ENCODE assay signal across 14 cellular contexts in genomic region chr13:109494955-109495354, GRCh38.
DNase-seq lines count a peak whose midpoint lies in the region; ATAC-seq and TF ChIP-seq lines count a peak whose summit lies in the region.
"Had no signal": no experiment of that assay in that cellular context is flagged by ENCODE, and none has a peak within 500 bp of the region (broad histone marks: within the 10 kb centered on the region; RNA-seq: fewer than 3 reads in every experiment).

No MANE protein-coding gene starts in this region.

- CTCF ChIA-PET in SK-N-SH (lab: Yijun Ruan, JAX) = interaction anchor here (1.0 kb wide), 1 partner anchor 285 kb away, joined by 3 read pairs; no protein-coding TSS in a partner anchor
- CTCF ChIA-PET in CD4-positive, alpha-beta memory T cell (lab: Charles Lee; ENCODE audit: partially characterized antibody) = no interaction called here

- peaks cover 10% of the 10 kb centered on the region for H3F3A ChIP-seq in SK-N-SH (replicated peaks; ENCODE audit: insufficient read depth)

- DNase-seq in HPDE6-E6E7 (ENCODE audit: extremely low spot score) (peak; percentile 57), SK-N-SH (peak; percentile 72), foreskin fibroblast (peak; percentile 63 to 76), NCI-H2107 (lab: John Stamatoyannopoulos, UW) (no peak), heart right ventricle (no peak), T-helper 1 cell (no peak)
- no peak for DNase-seq in CD4-positive, alpha-beta memory T cell
- DNase-seq: activated CD4-positive, alpha-beta T cell treated with anti-CD3 and anti-CD28 coated beads for 36 hours; endodermal cell; kidney; Right ventricle myocardium superior; thyroid gland had no signal

- H3K27me3 Mint-ChIP-seq in CD4-positive, alpha-beta memory T cell = peaks cover 0 to 2% of the 10 kb centered on the region in 2 donors

- 14% methylated on average over 8 of the region's 8 CpGs for WGBS in SK-N-SH (ENCODE audit: low lambda C conversion rate)
- 58 to 61% methylated on average over 8 of the region's 8 CpGs for WGBS in heart right ventricle, 2 donors

- TF ChIP-seq EP300 in SK-N-SH (IDR thresholded peaks at IDR 0.05; ENCODE audit: borderline replicate concordance in 1 of 2, low read depth in 1 of 2, low read length in 1 of 2) = peak; percentile 6 to 76; a peak in 3 of 4 replicates

- peak overlapping the region; percentile 72 for H3K9ac ChIP-seq in SK-N-SH
- H3K9ac ChIP-seq: neural progenitor cell had no signal

- ATAC-seq in heart right ventricle = no peak
- ATAC-seq: activated CD4-positive, alpha-beta T cell treated with anti-CD3 and anti-CD28 coated beads for 36 hours had no signal

- H3K9me2 ChIP-seq in SK-N-SH = no peaks in the 10 kb centered on the region

- H3K27me3 ChIP-seq in SK-N-SH (ENCODE audit: insufficient read depth) (no peaks in the 10 kb centered on the region), heart right ventricle (peaks cover 0 to 13% (median 0%) of the 10 kb centered on the region in 7 donors)
- H3K27me3 ChIP-seq in CD4-positive, alpha-beta memory T cell (ENCODE audit: insufficient read depth, low read length) = no peaks in the 10 kb centered on the region
- H3K27me3 ChIP-seq: neural progenitor cell, thyroid gland had no signal

- POLR2A ChIA-PET in SK-N-SH (lab: Yijun Ruan, JAX) = no interaction called here
- POLR2A ChIA-PET in CD4-positive, alpha-beta memory T cell (lab: Charles Lee; ENCODE audit: partially characterized antibody) = no interaction called here

- no peak overlapping the region for H3K4me3 Mint-ChIP-seq in CD4-positive, alpha-beta memory T cell
- H3K4me3 Mint-ChIP-seq: activated CD4-positive, alpha-beta T cell treated with anti-CD3 and anti-CD28 coated beads for 36 hours; endodermal cell; neural progenitor cell had no signal

- H4K20me1 ChIP-seq in SK-N-SH (ENCODE audit: insufficient read depth) = no peaks in the 10 kb centered on the region

- no peak overlapping the region for H3K27ac Mint-ChIP-seq in CD4-positive, alpha-beta memory T cell
- H3K27ac Mint-ChIP-seq: activated CD4-positive, alpha-beta T cell treated with anti-CD3 and anti-CD28 coated beads for 36 hours; endodermal cell; neural progenitor cell had no signal

- H3K9me3 ChIP-seq in SK-N-SH (no peaks in the 10 kb centered on the region), heart right ventricle (no peaks in the 10 kb centered on the region)
- no peaks in the 10 kb centered on the region for H3K9me3 ChIP-seq in CD4-positive, alpha-beta memory T cell (ENCODE audit: control insufficient read depth in 1 of 2, low read length in 2 of 2)
- H3K9me3 ChIP-seq: thyroid gland had no signal

- H3K36me3 ChIP-seq in SK-N-SH (replicated peaks in 1 of 2; ENCODE audit: control insufficient read depth in 1 of 2, insufficient read depth in 2 of 2, low read length in 1 of 2) (no peaks in the 10 kb centered on the region), heart right ventricle (no peaks in the 10 kb centered on the region)
- H3K36me3 ChIP-seq in CD4-positive, alpha-beta memory T cell (ENCODE audit: insufficient read depth, low read length) = no peaks in the 10 kb centered on the region
- H3K36me3 ChIP-seq: thyroid gland had no signal

- peak overlapping the region; percentile 45 for H3K27ac ChIP-seq in 22Rv1
- peak overlapping the region; percentile 91 to 94 for H3K27ac ChIP-seq in SK-N-SH (ENCODE audit: low read depth in 2 of 2, low read length in 1 of 2)
- no peak overlapping the region for H3K27ac ChIP-seq in CD4-positive, alpha-beta memory T cell (ENCODE audit: low read depth, low read length)
- H3K27ac ChIP-seq in heart right ventricle = no peak overlapping the region
- H3K27ac ChIP-seq: neural progenitor cell, thyroid gland had no signal

- H3K4me1 ChIP-seq in SK-N-SH (ENCODE audit: control insufficient read depth in 1 of 2, insufficient read depth in 2 of 2, low read depth in 1 of 2, low read length in 1 of 2) (peaks cover 5 to 27% of the 10 kb centered on the region in 2 experiments; a peak in 3 of 4 replicates), heart right ventricle (no peaks in the 10 kb centered on the region)
- no peaks in the 10 kb centered on the region for H3K4me1 ChIP-seq in CD4-positive, alpha-beta memory T cell (ENCODE audit: insufficient read depth, low read length)
- H3K4me1 ChIP-seq: neural progenitor cell, thyroid gland had no signal

- H3K79me2 ChIP-seq in SK-N-SH (ENCODE audit: insufficient read depth) = no peaks in the 10 kb centered on the region

- no peaks in the 10 kb centered on the region for H3K36me3 Mint-ChIP-seq in CD4-positive, alpha-beta memory T cell
- H3K36me3 Mint-ChIP-seq: neural progenitor cell had no signal

- peak overlapping the region; percentile 66; the same call in 1 of the 2 replicates for H2AFZ ChIP-seq in SK-N-SH (ENCODE audit: low read depth)
- H2AFZ ChIP-seq: neural progenitor cell had no signal

- H3K4me2 ChIP-seq in SK-N-SH = peak overlapping the region; percentile 64
- H3K4me2 ChIP-seq: neural progenitor cell had no signal

- intact Hi-C loops in CD4-positive, alpha-beta memory T cell (cut with micrococcal nuclease) = no loop called here
- intact Hi-C loops in heart right ventricle (cut with DNase I) = no loop called here

- no peak for TF ChIP-seq RAD21 in SK-N-SH (IDR thresholded peaks at IDR 0.05; ENCODE audit: low read length)

- no peaks in the 10 kb centered on the region for H3K4me1 Mint-ChIP-seq in CD4-positive, alpha-beta memory T cell
- H3K4me1 Mint-ChIP-seq: activated CD4-positive, alpha-beta T cell treated with anti-CD3 and anti-CD28 coated beads for 36 hours had no signal

- no peak for TF ChIP-seq CTCF in 22Rv1 (IDR thresholded peaks at IDR 0.05)
- TF ChIP-seq CTCF in SK-N-SH (IDR thresholded peaks at IDR 0.05) = no peak
- no peak for TF ChIP-seq CTCF in foreskin fibroblast (IDR thresholded peaks at IDR 0.05; ENCODE audit: low read depth, low read length)
- TF ChIP-seq CTCF in heart right ventricle (IDR thresholded peaks at IDR 0.05) = no peak

- H3K9me3 Mint-ChIP-seq in CD4-positive, alpha-beta memory T cell = no peaks in the 10 kb centered on the region

- H3K4me3 ChIP-seq in SK-N-SH (ENCODE audit: low read depth in 2 of 2, low read length in 1 of 2) (peak overlapping the region; percentile 12 to 21; a peak in 2 of 4 replicates), foreskin fibroblast (ENCODE audit: low read depth in 1 of 2, low read length in 2 of 2) (no peak overlapping the region), heart right ventricle (no peak overlapping the region)
- H3K4me3 ChIP-seq in CD4-positive, alpha-beta memory T cell (ENCODE audit: low read length in 2 of 2) = no peak overlapping the region
- H3K4me3 ChIP-seq: neural progenitor cell, thyroid gland had no signal

TF ChIP-seq in SK-N-SH, 30 proteins besides CTCF, POLR2A, EP300 and RAD21 (continues in another document):
- TF ChIP-seq YY1 (IDR thresholded peaks at IDR 0.05; ENCODE audit: low read depth) = no peak
- no peak; the same call in 1 of the 2 replicates for TF ChIP-seq GATA2 (CRISPR knock-in tag; IDR thresholded peaks at IDR 0.05)
- no peak for TF ChIP-seq EZH2phosphoT487 (IDR thresholded peaks at IDR 0.05; ENCODE audit: borderline replicate concordance, low read depth)
- TF ChIP-seq POLR2AphosphoS5 (IDR thresholded peaks at IDR 0.05; ENCODE audit: low read depth, low read length) = 0 out of 2 replicates have a peak, but pooled peaks have one; percentile 17
- peak; percentile 62; the same call in 1 of the 2 replicates for TF ChIP-seq NFIC (IDR thresholded peaks at IDR 0.05; ENCODE audit: borderline replicate concordance)
- TF ChIP-seq, protein P1, sequence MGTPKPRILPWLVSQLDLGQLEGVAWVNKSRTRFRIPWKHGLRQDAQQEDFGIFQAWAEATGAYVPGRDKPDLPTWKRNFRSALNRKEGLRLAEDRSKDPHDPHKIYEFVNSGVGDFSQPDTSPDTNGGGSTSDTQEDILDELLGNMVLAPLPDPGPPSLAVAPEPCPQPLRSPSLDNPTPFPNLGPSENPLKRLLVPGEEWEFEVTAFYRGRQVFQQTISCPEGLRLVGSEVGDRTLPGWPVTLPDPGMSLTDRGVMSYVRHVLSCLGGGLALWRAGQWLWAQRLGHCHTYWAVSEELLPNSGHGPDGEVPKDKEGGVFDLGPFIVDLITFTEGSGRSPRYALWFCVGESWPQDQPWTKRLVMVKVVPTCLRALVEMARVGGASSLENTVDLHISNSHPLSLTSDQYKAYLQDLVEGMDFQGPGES (IDR thresholded peaks at IDR 0.05; ENCODE audit: low read depth, low read length) = no peak
- TF ChIP-seq TCF12 (IDR thresholded peaks at IDR 0.05) = peak; percentile 83
- TF ChIP-seq, protein P2, sequence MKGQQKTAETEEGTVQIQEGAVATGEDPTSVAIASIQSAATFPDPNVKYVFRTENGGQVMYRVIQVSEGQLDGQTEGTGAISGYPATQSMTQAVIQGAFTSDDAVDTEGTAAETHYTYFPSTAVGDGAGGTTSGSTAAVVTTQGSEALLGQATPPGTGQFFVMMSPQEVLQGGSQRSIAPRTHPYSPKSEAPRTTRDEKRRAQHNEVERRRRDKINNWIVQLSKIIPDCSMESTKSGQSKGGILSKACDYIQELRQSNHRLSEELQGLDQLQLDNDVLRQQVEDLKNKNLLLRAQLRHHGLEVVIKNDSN (IDR thresholded peaks at IDR 0.05; ENCODE audit: borderline replicate concordance, low read depth) = no peak
- TF ChIP-seq TEAD4 (IDR thresholded peaks at IDR 0.05; ENCODE audit: borderline replicate concordance, insufficient read depth) = peak; percentile 75; the same call in 1 of the 2 replicates
- TF ChIP-seq FOXM1 (IDR thresholded peaks at IDR 0.05; ENCODE audit: low read depth) = 0 out of 2 replicates have a peak, but pooled peaks have one; percentile 50
- TF ChIP-seq SIN3A (IDR thresholded peaks at IDR 0.05; ENCODE audit: borderline replicate concordance, low read depth, low read length) = no peak
- TF ChIP-seq TAF1 (IDR thresholded peaks at IDR 0.05; ENCODE audit: borderline replicate concordance, low read depth, low read length) = no peak
- TF ChIP-seq MEF2A (IDR thresholded peaks at IDR 0.05; ENCODE audit: borderline replicate concordance, low read depth) = peak; percentile 55; the same call in 1 of the 2 replicates
- TF ChIP-seq GABPA (IDR thresholded peaks at IDR 0.05; ENCODE audit: low read depth) = 0 out of 2 replicates have a peak, but pooled peaks have one; percentile 16
- no peak for TF ChIP-seq ELF1 (IDR thresholded peaks at IDR 0.05)
- TF ChIP-seq MAX (IDR thresholded peaks at IDR 0.05; ENCODE audit: low read depth) = peak; percentile 22; the same call in 1 of the 2 replicates
- peak; percentile 56 for TF ChIP-seq FOSL2 (IDR thresholded peaks at IDR 0.05; ENCODE audit: borderline replicate concordance, low read depth)
- TF ChIP-seq CHD2 (IDR thresholded peaks at IDR 0.05; ENCODE audit: low read length, partially characterized antibody) = no peak

Comparison
In these comparisons a context has a peak if more than half of its experiments do, and no peak if none do; other contexts are left out.
1. H3K27ac ChIP-seq: peak in 22Rv1 (single experiment) and SK-N-SH (2 of 2); none in CD4-positive, alpha-beta memory T cell (single experiment) and heart right ventricle (0 of 10).
2. DNase-seq: peak in HPDE6-E6E7 (single experiment), SK-N-SH (single experiment) and foreskin fibroblast (2 of 2); none in CD4-positive, alpha-beta memory T cell (0 of 5), NCI-H2107 (single experiment), heart right ventricle (0 of 2) and T-helper 1 cell (0 of 5).
3. H3K4me3 ChIP-seq: peak in SK-N-SH (2 of 2); none in foreskin fibroblast (0 of 2), CD4-positive, alpha-beta memory T cell (0 of 2) and heart right ventricle (0 of 10).